In genomic region chr16:4515611-4516233, GRCh38 we compare ENCODE assay signal across 9 cellular contexts. TPM values are rescaled to one million over a fixed set of nuclear protein-coding genes. Genes with fewer than 3 reads are reported as not detected.
DNase-seq lines count a peak whose midpoint lies in the region; ATAC-seq and TF ChIP-seq lines count a peak whose summit lies in the region.
"Had no signal": no experiment of that assay in that cellular context is flagged by ENCODE, and none has a peak within 500 bp of the region (broad histone marks: within the 10 kb centered on the region; RNA-seq: fewer than 3 reads in every experiment).

No MANE protein-coding gene starts in this region.

- no peaks in the 10 kb centered on the region for H3K27me3 Mint-ChIP-seq in activated T-helper 17 cell treated with anti-CD3 and anti-CD28 coated beads, Interleukin-2, amount 50 U/mL, for 72 hours
- no peaks in the 10 kb centered on the region for H3K27me3 Mint-ChIP-seq in natural killer cell treated with Interleukin-12 subunit alpha and Interleukin-12 subunit beta and Interleukin-15 and Interleukin-18, amount 100 ng/mL, for 72 hours

- CTCF ChIA-PET in PC-3 (lab: Charles Lee), result no interaction called here

- no peak overlapping the region for H3K9ac ChIP-seq in PC-3 (ENCODE audit: low read length)

- H3K27me3 ChIP-seq in PC-3 (ENCODE audit: low read length), result no peaks in the 10 kb centered on the region

- intact Hi-C loops in PC-3 (cut with micrococcal nuclease), result loop anchor here (2.0 kb wide), 1 partner anchor 69 kb away; no protein-coding TSS in a partner anchor

- no peaks in the 10 kb centered on the region for H3K9me3 ChIP-seq in PC-3 (ENCODE audit: low read length)

- DNase-seq in natural killer cell treated with Interleukin-12 subunit alpha and Interleukin-12 subunit beta and Interleukin-15 and Interleukin-18, amount 100 ng/mL, for 72 hours (ENCODE audit: low spot score), result no peak
- no peak for DNase-seq in SW480 (ENCODE audit: low spot score)
- no peak for DNase-seq in PC-3
- DNase-seq in GM19238 (ENCODE audit: insufficient read length, low spot score), result no peak

- no peak overlapping the region for H3K4me2 ChIP-seq in PC-3 (ENCODE audit: low read length)

- no peaks in the 10 kb centered on the region for H3K9me3 Mint-ChIP-seq in activated T-helper 17 cell treated with anti-CD3 and anti-CD28 coated beads, Interleukin-2, amount 50 U/mL, for 72 hours
- no peaks in the 10 kb centered on the region for H3K9me3 Mint-ChIP-seq in natural killer cell treated with Interleukin-12 subunit alpha and Interleukin-12 subunit beta and Interleukin-15 and Interleukin-18, amount 100 ng/mL, for 72 hours

- H4K20me1 ChIP-seq in PC-3 (ENCODE audit: low read length), result no peaks in the 10 kb centered on the region

- H3F3A ChIP-seq in PC-3 (ENCODE audit: low read length, unreplicated experiment), result no peaks in the 10 kb centered on the region

- peak; percentile 61 for ATAC-seq in GM18502 (IDR thresholded peaks at IDR 0.05; ENCODE audit: poor library complexity, unreplicated experiment)
- ATAC-seq in HG03342 (IDR thresholded peaks at IDR 0.05; ENCODE audit: unreplicated experiment), result peak; percentile 53
- ATAC-seq in activated T-helper 17 cell treated with anti-CD3 and anti-CD28 coated beads, Interleukin-2, amount 50 U/mL, for 72 hours (replicated peaks), result peak; percentile 65
- peak in 1 of 2 donors; percentile 58 for ATAC-seq in natural killer cell treated with Interleukin-12 subunit alpha and Interleukin-12 subunit beta and Interleukin-15 and Interleukin-18, amount 100 ng/mL, for 72 hours
- no peak for ATAC-seq in GM19035 (IDR thresholded peaks at IDR 0.05; ENCODE audit: unreplicated experiment)
- no peak for ATAC-seq in PC-3
- ATAC-seq: Panc1 had no signal

- POLR2A ChIA-PET in PC-3 (lab: Charles Lee; ENCODE audit: unreplicated experiment), result no interaction called here

- no peak for TF ChIP-seq CTCF in PC-3 (conservative IDR thresholded peaks at IDR 0.05; ENCODE audit: low read depth, low read length)

- no peak overlapping the region for H2AFZ ChIP-seq in PC-3 (ENCODE audit: low read length)

- peaks cover 37% of the 10 kb centered on the region for H3K36me3 Mint-ChIP-seq in activated T-helper 17 cell treated with anti-CD3 and anti-CD28 coated beads, Interleukin-2, amount 50 U/mL, for 72 hours (ENCODE audit: low read depth)
- H3K36me3 Mint-ChIP-seq in natural killer cell treated with Interleukin-12 subunit alpha and Interleukin-12 subunit beta and Interleukin-15 and Interleukin-18, amount 100 ng/mL, for 72 hours, result peaks cover 5% of the 10 kb centered on the region

- no peak overlapping the region for H3K27ac ChIP-seq in PC-3 (ENCODE audit: low read length)

- H3K9me2 ChIP-seq in PC-3 (replicated peaks; ENCODE audit: low read length), result no peaks in the 10 kb centered on the region

- no peaks in the 10 kb centered on the region for H3K79me2 ChIP-seq in PC-3 (ENCODE audit: low read length)

- peak overlapping the region; percentile 72 for H3K4me3 Mint-ChIP-seq in activated T-helper 17 cell treated with anti-CD3 and anti-CD28 coated beads, Interleukin-2, amount 50 U/mL, for 72 hours
- H3K4me3 Mint-ChIP-seq in natural killer cell treated with Interleukin-12 subunit alpha and Interleukin-12 subunit beta and Interleukin-15 and Interleukin-18, amount 100 ng/mL, for 72 hours, result peak overlapping the region; percentile 59

- BruUV-seq in PC-3 (replicated peaks; lab: Mats Ljungman, UMichigan), result no TSS peak

- H3K4me1 Mint-ChIP-seq in activated T-helper 17 cell treated with anti-CD3 and anti-CD28 coated beads, Interleukin-2, amount 50 U/mL, for 72 hours, result peaks cover 32% of the 10 kb centered on the region
- H3K4me1 Mint-ChIP-seq in natural killer cell treated with Interleukin-12 subunit alpha and Interleukin-12 subunit beta and Interleukin-15 and Interleukin-18, amount 100 ng/mL, for 72 hours (ENCODE audit: low read depth in 2 of 2), result peaks cover 44 to 51% of the 10 kb centered on the region in 2 donors

- H3K4me3 ChIP-seq in PC-3 (ENCODE audit: low read length), result no peak overlapping the region

- H3K27ac Mint-ChIP-seq in activated T-helper 17 cell treated with anti-CD3 and anti-CD28 coated beads, Interleukin-2, amount 50 U/mL, for 72 hours, result peak overlapping the region; percentile 94
- H3K27ac Mint-ChIP-seq in natural killer cell treated with Interleukin-12 subunit alpha and Interleukin-12 subunit beta and Interleukin-15 and Interleukin-18, amount 100 ng/mL, for 72 hours, result peak overlapping the region; percentile 89 to 96

- H3K36me3 ChIP-seq in PC-3 (ENCODE audit: low read depth, low read length), result no peaks in the 10 kb centered on the region; the same call in 1 of the 2 replicates

- H3K4me1 ChIP-seq in PC-3 (ENCODE audit: insufficient read depth, low read length), result no peaks in the 10 kb centered on the region

RNA-seq across cellular contexts. Expression of gene CDIP1, which starts 22.9 kb away (rescaled TPM):
- total RNA-seq in activated T-helper 17 cell treated with anti-CD3 and anti-CD28 coated beads, Interleukin-2, amount 50 U/mL, for 72 hours, result 10 to 100 TPM; 24.5 to 31.2 TPM
- 10 to 100 TPM; 24.5 to 28.2 TPM for total RNA-seq in natural killer cell treated with Interleukin-12 subunit alpha and Interleukin-12 subunit beta and Interleukin-15 and Interleukin-18, amount 100 ng/mL, for 72 hours
- 7.1 and 8.7 TPM in 2 replicates for total RNA-seq in PC-3 (2014; rRNA removed)

RNA-seq across cellular contexts. Expression of gene HMOX2, which starts 39.5 kb away (rescaled TPM):
- 10 to 100 TPM; 60.0 to 92.1 TPM for total RNA-seq in activated T-helper 17 cell treated with anti-CD3 and anti-CD28 coated beads, Interleukin-2, amount 50 U/mL, for 72 hours
- 100 to 1,000 TPM in 1 of 2 donors, 10 to 100 TPM in 1; 99.5 to 102 TPM for total RNA-seq in natural killer cell treated with Interleukin-12 subunit alpha and Interleukin-12 subunit beta and Interleukin-15 and Interleukin-18, amount 100 ng/mL, for 72 hours
- 86.9 and 88.1 TPM in 2 replicates for total RNA-seq in PC-3 (2014; rRNA removed)

RNA-seq across cellular contexts. Expression of gene C16orf96, which starts 40.4 kb away (rescaled TPM):
- not detected for total RNA-seq in activated T-helper 17 cell treated with anti-CD3 and anti-CD28 coated beads, Interleukin-2, amount 50 U/mL, for 72 hours
- not detected for total RNA-seq in natural killer cell treated with Interleukin-12 subunit alpha and Interleukin-12 subunit beta and Interleukin-15 and Interleukin-18, amount 100 ng/mL, for 72 hours
- total RNA-seq in PC-3 (2014; rRNA removed), result not detected in 2 replicates

RNA-seq across cellular contexts. Expression of gene NMRAL1, which starts 41.3 kb away (rescaled TPM):
- 10 to 100 TPM; 56.5 to 63.2 TPM for total RNA-seq in activated T-helper 17 cell treated with anti-CD3 and anti-CD28 coated beads, Interleukin-2, amount 50 U/mL, for 72 hours
- 10 to 100 TPM; 40.7 to 80.9 TPM for total RNA-seq in natural killer cell treated with Interleukin-12 subunit alpha and Interleukin-12 subunit beta and Interleukin-15 and Interleukin-18, amount 100 ng/mL, for 72 hours
- total RNA-seq in PC-3 (2014; rRNA removed), result 92.6 and 119 TPM in 2 replicates

Comparison
In these comparisons a context has a peak if more than half of its experiments do, and no peak if none do; other contexts are left out.
1. ATAC-seq: peak in GM18502 (single experiment), HG03342 (single experiment) and activated T-helper 17 cell treated with anti-CD3 and anti-CD28 coated beads, Interleukin-2, amount 50 U/mL, for 72 hours (single experiment); none in GM19035 (single experiment) and PC-3 (single experiment).